2 cellular contexts compared by ENCODE assay signal in the genomic region with DNA sequence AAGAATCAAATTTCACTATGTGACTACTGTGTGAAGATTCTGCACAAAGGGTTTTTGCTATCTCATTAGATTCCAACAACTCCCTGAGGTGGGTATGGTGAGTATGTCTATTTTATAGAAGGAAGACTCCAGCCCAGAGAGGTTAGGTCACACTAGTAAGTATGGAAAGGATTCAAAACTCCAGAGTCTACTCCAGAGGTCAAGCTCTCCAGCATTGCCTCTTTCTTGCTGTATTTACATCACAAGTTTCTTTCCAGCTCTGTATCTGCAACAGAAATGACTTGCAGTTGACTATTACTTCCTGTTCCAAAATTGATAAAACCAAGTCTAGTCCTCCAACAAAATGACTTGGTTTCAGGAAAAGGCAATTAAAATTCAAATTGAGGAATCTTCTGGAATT.
A peak's percentile ranks its signal among the peaks of the same experiment; 100 is the strongest.
TF ChIP-seq lines count a peak whose summit lies in the region.

No MANE protein-coding gene starts in this region.

TF ChIP-seq in liver, 16 proteins besides CTCF, POLR2A, EP300 and RAD21:
- TF ChIP-seq RXRA (IDR thresholded peaks at IDR 0.05) (peak; percentile 9 to 18), FOXA1 (IDR thresholded peaks at IDR 0.05) (no peak), EGR1 (IDR thresholded peaks at IDR 0.05; ENCODE audit: low read depth in 2 of 2) (no peak), NR2F2 (IDR thresholded peaks at IDR 0.05) (peak; percentile 66), FOXA2 (IDR thresholded peaks at IDR 0.05) (no peak)
- TF ChIP-seq, protein P1, sequence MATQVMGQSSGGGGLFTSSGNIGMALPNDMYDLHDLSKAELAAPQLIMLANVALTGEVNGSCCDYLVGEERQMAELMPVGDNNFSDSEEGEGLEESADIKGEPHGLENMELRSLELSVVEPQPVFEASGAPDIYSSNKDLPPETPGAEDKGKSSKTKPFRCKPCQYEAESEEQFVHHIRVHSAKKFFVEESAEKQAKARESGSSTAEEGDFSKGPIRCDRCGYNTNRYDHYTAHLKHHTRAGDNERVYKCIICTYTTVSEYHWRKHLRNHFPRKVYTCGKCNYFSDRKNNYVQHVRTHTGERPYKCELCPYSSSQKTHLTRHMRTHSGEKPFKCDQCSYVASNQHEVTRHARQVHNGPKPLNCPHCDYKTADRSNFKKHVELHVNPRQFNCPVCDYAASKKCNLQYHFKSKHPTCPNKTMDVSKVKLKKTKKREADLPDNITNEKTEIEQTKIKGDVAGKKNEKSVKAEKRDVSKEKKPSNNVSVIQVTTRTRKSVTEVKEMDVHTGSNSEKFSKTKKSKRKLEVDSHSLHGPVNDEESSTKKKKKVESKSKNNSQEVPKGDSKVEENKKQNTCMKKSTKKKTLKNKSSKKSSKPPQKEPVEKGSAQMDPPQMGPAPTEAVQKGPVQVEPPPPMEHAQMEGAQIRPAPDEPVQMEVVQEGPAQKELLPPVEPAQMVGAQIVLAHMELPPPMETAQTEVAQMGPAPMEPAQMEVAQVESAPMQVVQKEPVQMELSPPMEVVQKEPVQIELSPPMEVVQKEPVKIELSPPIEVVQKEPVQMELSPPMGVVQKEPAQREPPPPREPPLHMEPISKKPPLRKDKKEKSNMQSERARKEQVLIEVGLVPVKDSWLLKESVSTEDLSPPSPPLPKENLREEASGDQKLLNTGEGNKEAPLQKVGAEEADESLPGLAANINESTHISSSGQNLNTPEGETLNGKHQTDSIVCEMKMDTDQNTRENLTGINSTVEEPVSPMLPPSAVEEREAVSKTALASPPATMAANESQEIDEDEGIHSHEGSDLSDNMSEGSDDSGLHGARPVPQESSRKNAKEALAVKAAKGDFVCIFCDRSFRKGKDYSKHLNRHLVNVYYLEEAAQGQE (IDR thresholded peaks at IDR 0.05), result no peak

TF ChIP-seq in HepG2, 621 proteins besides CTCF, POLR2A, EP300 and RAD21:
- TF ChIP-seq KLF9 (CRISPR knock-in tag; IDR thresholded peaks at IDR 0.05; ENCODE audit: low read depth) (no peak), NFYB (CRISPR knock-in tag; IDR thresholded peaks at IDR 0.05) (no peak), ZNF274 (CRISPR knock-in tag; IDR thresholded peaks at IDR 0.05) (no peak), SOX13 (IDR thresholded peaks at IDR 0.05) (no peak), SOX13 (CRISPR knock-in tag; conservative IDR thresholded peaks at IDR 0.05 in 1 of 2, IDR thresholded peaks at IDR 0.05 in 1 of 2) (no peak), ZBTB38 (CRISPR knock-in tag; IDR thresholded peaks at IDR 0.05) (no peak), RXRA (CRISPR knock-in tag; IDR thresholded peaks at IDR 0.05) (no peak), YEATS4 (CRISPR knock-in tag; IDR thresholded peaks at IDR 0.05; ENCODE audit: borderline replicate concordance) (no peak), ZNF24 (IDR thresholded peaks at IDR 0.05) (no peak), GFI1 (CRISPR knock-in tag; IDR thresholded peaks at IDR 0.05; ENCODE audit: borderline replicate concordance) (no peak), ZNF430 (CRISPR knock-in tag; IDR thresholded peaks at IDR 0.05) (no peak), FOSL1 (CRISPR knock-in tag; IDR thresholded peaks at IDR 0.05; ENCODE audit: borderline replicate concordance) (no peak), TARDBP (CRISPR knock-in tag; IDR thresholded peaks at IDR 0.05) (no peak), ZNF431 (CRISPR knock-in tag; IDR thresholded peaks at IDR 0.05; ENCODE audit: borderline replicate concordance, low read depth) (no peak), ZNF224 (CRISPR knock-in tag; IDR thresholded peaks at IDR 0.05) (no peak), RXRB (CRISPR knock-in tag; IDR thresholded peaks at IDR 0.05; ENCODE audit: borderline replicate concordance) (no peak), ZNF496 (CRISPR knock-in tag; IDR thresholded peaks at IDR 0.05; ENCODE audit: insufficient replicate concordance) (no peak), REL (CRISPR knock-in tag; conservative IDR thresholded peaks at IDR 0.05) (no peak)
- TF ChIP-seq, protein P2, sequence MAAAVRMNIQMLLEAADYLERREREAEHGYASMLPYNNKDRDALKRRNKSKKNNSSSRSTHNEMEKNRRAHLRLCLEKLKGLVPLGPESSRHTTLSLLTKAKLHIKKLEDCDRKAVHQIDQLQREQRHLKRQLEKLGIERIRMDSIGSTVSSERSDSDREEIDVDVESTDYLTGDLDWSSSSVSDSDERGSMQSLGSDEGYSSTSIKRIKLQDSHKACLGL (CRISPR knock-in tag; IDR thresholded peaks at IDR 0.05), result no peak
- TF ChIP-seq, protein P3, sequence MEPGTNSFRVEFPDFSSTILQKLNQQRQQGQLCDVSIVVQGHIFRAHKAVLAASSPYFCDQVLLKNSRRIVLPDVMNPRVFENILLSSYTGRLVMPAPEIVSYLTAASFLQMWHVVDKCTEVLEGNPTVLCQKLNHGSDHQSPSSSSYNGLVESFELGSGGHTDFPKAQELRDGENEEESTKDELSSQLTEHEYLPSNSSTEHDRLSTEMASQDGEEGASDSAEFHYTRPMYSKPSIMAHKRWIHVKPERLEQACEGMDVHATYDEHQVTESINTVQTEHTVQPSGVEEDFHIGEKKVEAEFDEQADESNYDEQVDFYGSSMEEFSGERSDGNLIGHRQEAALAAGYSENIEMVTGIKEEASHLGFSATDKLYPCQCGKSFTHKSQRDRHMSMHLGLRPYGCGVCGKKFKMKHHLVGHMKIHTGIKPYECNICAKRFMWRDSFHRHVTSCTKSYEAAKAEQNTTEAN (CRISPR knock-in tag; conservative IDR thresholded peaks at IDR 0.05), result no peak
- TF ChIP-seq, protein P4, sequence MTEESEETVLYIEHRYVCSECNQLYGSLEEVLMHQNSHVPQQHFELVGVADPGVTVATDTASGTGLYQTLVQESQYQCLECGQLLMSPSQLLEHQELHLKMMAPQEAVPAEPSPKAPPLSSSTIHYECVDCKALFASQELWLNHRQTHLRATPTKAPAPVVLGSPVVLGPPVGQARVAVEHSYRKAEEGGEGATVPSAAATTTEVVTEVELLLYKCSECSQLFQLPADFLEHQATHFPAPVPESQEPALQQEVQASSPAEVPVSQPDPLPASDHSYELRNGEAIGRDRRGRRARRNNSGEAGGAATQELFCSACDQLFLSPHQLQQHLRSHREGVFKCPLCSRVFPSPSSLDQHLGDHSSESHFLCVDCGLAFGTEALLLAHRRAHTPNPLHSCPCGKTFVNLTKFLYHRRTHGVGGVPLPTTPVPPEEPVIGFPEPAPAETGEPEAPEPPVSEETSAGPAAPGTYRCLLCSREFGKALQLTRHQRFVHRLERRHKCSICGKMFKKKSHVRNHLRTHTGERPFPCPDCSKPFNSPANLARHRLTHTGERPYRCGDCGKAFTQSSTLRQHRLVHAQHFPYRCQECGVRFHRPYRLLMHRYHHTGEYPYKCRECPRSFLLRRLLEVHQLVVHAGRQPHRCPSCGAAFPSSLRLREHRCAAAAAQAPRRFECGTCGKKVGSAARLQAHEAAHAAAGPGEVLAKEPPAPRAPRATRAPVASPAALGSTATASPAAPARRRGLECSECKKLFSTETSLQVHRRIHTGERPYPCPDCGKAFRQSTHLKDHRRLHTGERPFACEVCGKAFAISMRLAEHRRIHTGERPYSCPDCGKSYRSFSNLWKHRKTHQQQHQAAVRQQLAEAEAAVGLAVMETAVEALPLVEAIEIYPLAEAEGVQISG (CRISPR knock-in tag; IDR thresholded peaks at IDR 0.05), result no peak
